Comparison of ENCODE assay signal across 21 cellular contexts in genomic region chr13:100710176-100710575, GRCh38.
"Had no signal": no experiment of that assay in that cellular context is flagged by ENCODE, and none has a peak within 500 bp of the region (broad histone marks: within the 10 kb centered on the region; RNA-seq: fewer than 3 reads in every experiment).

No MANE protein-coding gene starts in this region.

- ATAC-seq: esophagus mucosa; left lung; naive thymus-derived CD4-positive, alpha-beta T cell; sciatic nerve; stimulated activated naive B cell treated with anti-CD40 and anti-IgM and Interleukin-4, amounts not matched to agents 10 μg/mL and 1 μg/mL and 100 μg/mL, for 72 hours had no signal

- H3K4me3 ChIP-seq: adrenal gland, ascending aorta, breast epithelium, left lung, smooth muscle cell, testis, uterus had no signal

- DNase-seq: activated CD4-positive, alpha-beta T cell treated with anti-CD3 and anti-CD28 coated beads for 1 hour; activated CD4-positive, alpha-beta T cell treated with anti-CD3 and anti-CD28 coated beads, Interleukin-2, amount 50 U/mL, for 1 hour; activated T-cell treated with anti-CD3 and anti-CD28 coated beads, Interleukin-2, amount 50 U/mL, for 1 hour; adrenal gland; effector memory CD4-positive, alpha-beta T cell; foreskin melanocyte; hypothalamus; islet precursor cell; left lung; naive thymus-derived CD4-positive, alpha-beta T cell; occipital lobe; stimulated activated CD4-positive, alpha-beta T cell treated with anti-CD3 and anti-CD28 coated beads, Interleukin-2, amount 100 ng/mL, for 48 hours; stimulated activated CD8-positive, alpha-beta memory T cell treated with anti-CD3 and anti-CD28 coated beads, Interleukin-4, amount 100 ng/mL, for 48 hours; stimulated activated naive B cell treated with anti-CD40 and anti-IgM and Interleukin-4, amounts not matched to agents 10 μg/mL and 1 μg/mL and 100 μg/mL, for 72 hours; testis; uterus had no signal
